18 cellular contexts compared by ENCODE assay signal in genomic region chr2:126770466-126770865, GRCh38.
"Had no signal": no experiment of that assay in that cellular context is flagged by ENCODE, and none has a peak within 500 bp of the region (broad histone marks: within the 10 kb centered on the region; RNA-seq: fewer than 3 reads in every experiment).

No MANE protein-coding gene starts in this region.

- H3K4me3 Mint-ChIP-seq: endodermal cell, neural progenitor cell, type B pancreatic cell had no signal

- H3K4me1 ChIP-seq: colonic mucosa, neural progenitor cell, psoas muscle, right lobe of liver, uterus had no signal

- H3K9me3 Mint-ChIP-seq: endodermal cell, neural progenitor cell, type B pancreatic cell had no signal

- ATAC-seq: mucosa of descending colon; naive thymus-derived CD8-positive, alpha-beta T cell; psoas muscle; right lobe of liver had no signal

- H3K27ac Mint-ChIP-seq: endodermal cell, neural progenitor cell, type B pancreatic cell had no signal

- H3K4me2 ChIP-seq: hepatocyte, neural progenitor cell had no signal

- H3K36me3 Mint-ChIP-seq: neural progenitor cell, type B pancreatic cell had no signal

- H3K27ac ChIP-seq: colonic mucosa, hepatocyte, neural progenitor cell, parathyroid adenoma, psoas muscle, right lobe of liver, uterus had no signal

- H3K4me3 ChIP-seq: colonic mucosa, hepatocyte, mucosa of descending colon, neural progenitor cell, psoas muscle, right lobe of liver, uterus had no signal

- H3K9me3 ChIP-seq: colonic mucosa, mucosa of descending colon, psoas muscle, right lobe of liver, uterus had no signal

- H3K4me1 Mint-ChIP-seq: endodermal cell had no signal

- H2AFZ ChIP-seq: hepatocyte, neural progenitor cell, parathyroid adenoma had no signal

- H3K27me3 Mint-ChIP-seq: naive thymus-derived CD8-positive, alpha-beta T cell had no signal

- H3K36me3 ChIP-seq: colonic mucosa, neural progenitor cell, right lobe of liver, uterus had no signal

- H3K27me3 ChIP-seq: colonic mucosa, right lobe of liver, uterus had no signal

- DNase-seq: colonic mucosa; dermis blood vessel endothelial cell; endodermal cell; foreskin melanocyte; kidney glomerular epithelial cell; mucosa of descending colon; naive thymus-derived CD8-positive, alpha-beta T cell; occipital lobe; psoas muscle; retina; right lobe of liver; stimulated activated CD4-positive, alpha-beta T cell treated with anti-CD3 and anti-CD28 coated beads, Interleukin-12 subunit alpha, Interleukin-12 subunit beta, amount 100 ng/mL, for 4 hours; stimulated activated naive CD4-positive, alpha-beta T cell treated with Interleukin-2 at 50 U/mL for 16 hours; uterus had no signal

- H3K9ac ChIP-seq: neural progenitor cell, parathyroid adenoma had no signal
